ENCODE assay signal across 19 cellular contexts in genomic region chr2:18833941-18834340, GRCh38.
DNase-seq lines count a peak whose midpoint lies in the region; ATAC-seq and TF ChIP-seq lines count a peak whose summit lies in the region.
"Had no signal": no experiment of that assay in that cellular context is flagged by ENCODE, and none has a peak within 500 bp of the region (broad histone marks: within the 10 kb centered on the region; RNA-seq: fewer than 3 reads in every experiment).

No MANE protein-coding gene starts in this region.

- peak overlapping the region; percentile 75 for H3K27ac ChIP-seq in cardiac muscle cell
- H3K27ac ChIP-seq in aorta (ENCODE audit: low read depth in 1 of 2, low read length in 2 of 2) = no peak overlapping the region
- H3K27ac ChIP-seq: KMS-11 had no signal

- TF ChIP-seq CTCF in cardiac muscle cell (IDR thresholded peaks at IDR 0.05; ENCODE audit: low read depth, low read length) = no peak
- no peak for TF ChIP-seq CTCF in foreskin fibroblast (IDR thresholded peaks at IDR 0.05; ENCODE audit: low read depth, low read length)

- no peak overlapping the region for H3K4me3 ChIP-seq in cardiac muscle cell
- no peak overlapping the region for H3K4me3 ChIP-seq in foreskin fibroblast (ENCODE audit: low read depth in 1 of 2, low read length in 2 of 2)
- H3K4me3 ChIP-seq in aorta (ENCODE audit: low read length in 2 of 2) = no peak overlapping the region
- H3K4me3 ChIP-seq: HAP-1 had no signal

- ATAC-seq in left cardiac atrium (no peak), aorta (ENCODE audit: low FRiP score) (peak; percentile 8), GM19023 (IDR thresholded peaks at IDR 0.05; ENCODE audit: unreplicated experiment) (no peak)

- intact Hi-C loops in left cardiac atrium (cut with DNase I) = no loop called here
- intact Hi-C loops in aorta (cut with DNase I) = no loop called here

- DNase-seq in cardiac muscle cell (ENCODE audit: low read depth in 1 of 2, low spot score in 1 of 2) (no peak), left cardiac atrium (no peak), cerebellar cortex (ENCODE audit: low spot score) (peak; percentile 6), foreskin fibroblast (peak; percentile 18 to 56), aorta (no peak), nucleus accumbens (lab: John Stamatoyannopoulos, UW) (no peak), NCI-H2171 treated with DMSO at 0.1 percent for 48 hours (lab: John Stamatoyannopoulos, UW) (no peak)
- DNase-seq: GF-D8, NCI-H1105, NCI-H146, NCI-H2029, NCI-H226, NCI-H524, NCI-H82, OCI-M1, SHP77 had no signal

- H3K27me3 ChIP-seq in cardiac muscle cell (no peaks in the 10 kb centered on the region), aorta (ENCODE audit: control insufficient read depth in 1 of 2, insufficient read depth in 2 of 2, low read length in 1 of 2) (no peaks in the 10 kb centered on the region)

- H3K9me3 ChIP-seq in cardiac muscle cell (ENCODE audit: low read depth) (no peaks in the 10 kb centered on the region), aorta (ENCODE audit: control insufficient read depth, low read length) (no peaks in the 10 kb centered on the region)
- H3K9me3 ChIP-seq: HAP-1 had no signal

- 92 to 95% methylated on average over 2 of the region's 2 CpGs for WGBS in aorta, 2 donors

- H3K36me3 ChIP-seq in cardiac muscle cell = no peaks in the 10 kb centered on the region
- no peaks in the 10 kb centered on the region for H3K36me3 ChIP-seq in aorta (ENCODE audit: control insufficient read depth in 1 of 2, insufficient read depth in 2 of 2, low read length in 1 of 2)
- H3K36me3 ChIP-seq: HAP-1 had no signal

- peaks cover 92% of the 10 kb centered on the region for H3K4me1 ChIP-seq in cardiac muscle cell (ENCODE audit: low read depth)
- H3K4me1 ChIP-seq in aorta (ENCODE audit: control insufficient read depth in 1 of 2, insufficient read depth in 2 of 2, low read length in 2 of 2) = peaks cover 0 to 12% of the 10 kb centered on the region in 2 donors

Comparison
In these comparisons a context has a peak if more than half of its experiments do, and no peak if none do; other contexts are left out.
1. DNase-seq: peak in cerebellar cortex (single experiment) and foreskin fibroblast (2 of 2); none in cardiac muscle cell (0 of 2), left cardiac atrium (single experiment), aorta (0 of 2), nucleus accumbens (0 of 56) and NCI-H2171 treated with DMSO at 0.1 percent for 48 hours (single experiment).